Comparison of ENCODE assay signal across 37 cellular contexts in genomic region chr3:137180220-137180619, GRCh38.
"Had no signal": no experiment of that assay in that cellular context is flagged by ENCODE, and none has a peak within 500 bp of the region (broad histone marks: within the 10 kb centered on the region; RNA-seq: fewer than 3 reads in every experiment).

No MANE protein-coding gene starts in this region.

- H3K4me3 ChIP-seq: ascending aorta, cardiac muscle cell had no signal

- DNase-seq: activated CD4-positive, alpha-beta memory T cell treated with anti-CD3 and anti-CD28 coated beads, Interleukin-2, amount 10 ng/mL, durations not matched to agents 7 days and 5 days; activated CD4-positive, alpha-beta T cell treated with anti-CD3 and anti-CD28 coated beads for 1 hour; activated CD4-positive, alpha-beta T cell treated with anti-CD3 and anti-CD28 coated beads for 36 hours; activated CD4-positive, alpha-beta T cell treated with anti-CD3 and anti-CD28 coated beads for 48 hours; activated CD4-positive, alpha-beta T cell treated with anti-CD3 and anti-CD28 coated beads, Interleukin-2, amount 10 ng/mL, durations not matched to agents 7 days and 5 days; activated CD4-positive, alpha-beta T cell treated with anti-CD3 and anti-CD28 coated beads, Interleukin-2, amount 50 U/mL, for 48 hours; activated CD4-positive, CD25-positive, alpha-beta regulatory T cell; activated CD8-positive, alpha-beta memory T cell treated with anti-CD3 and anti-CD28 coated beads for 24 hours; activated CD8-positive, alpha-beta memory T cell treated with anti-CD3 and anti-CD28 coated beads, Interleukin-2, amount 10 ng/mL, durations not matched to agents 7 days and 5 days; activated CD8-positive, alpha-beta memory T cell treated with anti-CD3 and anti-CD28 coated beads, Interleukin-2, amount 50 U/mL, for 48 hours; activated CD8-positive, alpha-beta T cell treated with anti-CD3 and anti-CD28 coated beads, Interleukin-2, amount 10 ng/mL, durations not matched to agents 7 days and 5 days; activated effector memory CD4-positive, alpha-beta T cell treated with Interleukin-2 at 50 U/mL for 16 hours; activated gamma-delta T cell; activated naive CD4-positive, alpha-beta T cell treated with anti-CD3 and anti-CD28 coated beads, Interleukin-2, amount 10 ng/mL, durations not matched to agents 7 days and 5 days; activated naive CD4-positive, alpha-beta T cell treated with Interleukin-2 at 50 U/mL for 16 hours; activated naive CD8-positive, alpha-beta T cell treated with anti-CD3 and anti-CD28 coated beads, Interleukin-2, amount 10 ng/mL, durations not matched to agents 7 days and 5 days; activated naive CD8-positive, alpha-beta T cell treated with anti-CD3 and anti-CD28 coated beads, Interleukin-2, amount 50 U/mL, for 24 hours; activated T-cell treated with anti-CD3 and anti-CD28 coated beads, Interleukin-2, amount 50 U/mL, for 24 hours; activated T-cell treated with anti-CD3 and anti-CD28 coated beads, Interleukin-2, amount 50 U/mL, for 48 hours; amygdala; anterior cingulate cortex; caudate nucleus; cerebellar nuclear complex; T-helper 2 cell; T-helper 9 cell had no signal

- H3K36me3 Mint-ChIP-seq: activated CD8-positive, alpha-beta memory T cell treated with anti-CD3 and anti-CD28 coated beads, Interleukin-2, amount 10 ng/mL, durations not matched to agents 7 days and 5 days; activated naive CD4-positive, alpha-beta T cell treated with anti-CD3 and anti-CD28 coated beads, Interleukin-2, amount 10 ng/mL, durations not matched to agents 7 days and 5 days; activated naive CD4-positive, alpha-beta T cell treated with anti-CD3 and anti-CD28 coated beads, Interleukin-2, amount 50 U/mL, for 24 hours; activated naive CD8-positive, alpha-beta T cell; activated naive CD8-positive, alpha-beta T cell treated with anti-CD3 and anti-CD28 coated beads, Interleukin-2, amount 10 ng/mL, durations not matched to agents 7 days and 5 days; brain had no signal

- H3K9me3 Mint-ChIP-seq: activated CD4-positive, alpha-beta memory T cell treated with anti-CD3 and anti-CD28 coated beads, Interleukin-2, amount 10 ng/mL, durations not matched to agents 7 days and 5 days; activated CD4-positive, alpha-beta T cell treated with anti-CD3 and anti-CD28 coated beads, Interleukin-2, amount 10 ng/mL, durations not matched to agents 7 days and 5 days; activated naive CD4-positive, alpha-beta T cell treated with anti-CD3 and anti-CD28 coated beads, Interleukin-2, amount 10 ng/mL, durations not matched to agents 7 days and 5 days; activated naive CD4-positive, alpha-beta T cell treated with anti-CD3 and anti-CD28 coated beads, Interleukin-2, amount 50 U/mL, for 24 hours; activated naive CD8-positive, alpha-beta T cell treated with anti-CD3 and anti-CD28 coated beads, Interleukin-2, amount 10 ng/mL, durations not matched to agents 7 days and 5 days; activated T-cell treated with anti-CD3 and anti-CD28 coated beads, Interleukin-2, amount 50 U/mL, for 24 hours; activated T-helper 2 cell treated with anti-CD3 and anti-CD28 coated beads, Interferon-gamma antibody, Interleukin-2, Interleukin-4, amounts not matched to agents 10 μg/mL and 5 μg/mL and 100 μg/mL, durations not matched to agents 14 hours and 24 hours and 36 hours; central memory CD8-positive, alpha-beta T cell; T-helper 2 cell treated with Interferon-gamma antibody and Interleukin-4, amounts not matched to agents 5 μg/mL and 100 μg/mL, for 36 hours had no signal

- H3K27ac Mint-ChIP-seq: activated CD4-positive, alpha-beta memory T cell treated with anti-CD3 and anti-CD28 coated beads, Interleukin-2, amount 10 ng/mL, durations not matched to agents 7 days and 5 days; activated CD4-positive, alpha-beta T cell treated with anti-CD3 and anti-CD28 coated beads for 36 hours; activated CD4-positive, alpha-beta T cell treated with anti-CD3 and anti-CD28 coated beads, Interleukin-2, amount 10 ng/mL, durations not matched to agents 7 days and 5 days; activated CD8-positive, alpha-beta memory T cell treated with anti-CD3 and anti-CD28 coated beads, Interleukin-2, amount 10 ng/mL, durations not matched to agents 7 days and 5 days; activated CD8-positive, alpha-beta T cell treated with anti-CD3 and anti-CD28 coated beads, Interleukin-2, amount 10 ng/mL, durations not matched to agents 7 days and 5 days; activated naive CD4-positive, alpha-beta T cell treated with anti-CD3 and anti-CD28 coated beads, Interleukin-2, amount 10 ng/mL, durations not matched to agents 7 days and 5 days; activated naive CD4-positive, alpha-beta T cell treated with anti-CD3 and anti-CD28 coated beads, Interleukin-2, amount 50 U/mL, for 24 hours; activated naive CD8-positive, alpha-beta T cell; activated naive CD8-positive, alpha-beta T cell treated with anti-CD3 and anti-CD28 coated beads, Interleukin-2, amount 10 ng/mL, durations not matched to agents 7 days and 5 days; activated naive CD8-positive, alpha-beta T cell treated with anti-CD3 and anti-CD28 coated beads, Interleukin-2, amount 50 U/mL, for 24 hours; activated T-cell treated with anti-CD3 and anti-CD28 coated beads, Interleukin-2, amount 50 U/mL, for 24 hours; activated T-helper 2 cell treated with anti-CD3 and anti-CD28 coated beads, Interferon-gamma antibody, Interleukin-2, Interleukin-4, amounts not matched to agents 10 μg/mL and 5 μg/mL and 100 μg/mL, durations not matched to agents 14 hours and 24 hours and 36 hours; brain; T-helper 2 cell treated with Interferon-gamma antibody and Interleukin-4, amounts not matched to agents 5 μg/mL and 100 μg/mL, for 36 hours had no signal

- H3K4me1 ChIP-seq: ascending aorta had no signal

- FAIRE-seq: bronchial epithelial cell, TTC549 had no signal

- H3K4me3 Mint-ChIP-seq: activated CD4-positive, alpha-beta memory T cell treated with anti-CD3 and anti-CD28 coated beads, Interleukin-2, amount 10 ng/mL, durations not matched to agents 7 days and 5 days; activated CD4-positive, alpha-beta T cell treated with anti-CD3 and anti-CD28 coated beads for 36 hours; activated CD4-positive, alpha-beta T cell treated with anti-CD3 and anti-CD28 coated beads, Interleukin-2, amount 10 ng/mL, durations not matched to agents 7 days and 5 days; activated CD8-positive, alpha-beta memory T cell treated with anti-CD3 and anti-CD28 coated beads, Interleukin-2, amount 10 ng/mL, durations not matched to agents 7 days and 5 days; activated CD8-positive, alpha-beta T cell treated with anti-CD3 and anti-CD28 coated beads, Interleukin-2, amount 10 ng/mL, durations not matched to agents 7 days and 5 days; activated naive CD4-positive, alpha-beta T cell treated with anti-CD3 and anti-CD28 coated beads, Interleukin-2, amount 10 ng/mL, durations not matched to agents 7 days and 5 days; activated naive CD4-positive, alpha-beta T cell treated with anti-CD3 and anti-CD28 coated beads, Interleukin-2, amount 50 U/mL, for 24 hours; activated naive CD8-positive, alpha-beta T cell; activated naive CD8-positive, alpha-beta T cell treated with anti-CD3 and anti-CD28 coated beads, Interleukin-2, amount 10 ng/mL, durations not matched to agents 7 days and 5 days; activated naive CD8-positive, alpha-beta T cell treated with anti-CD3 and anti-CD28 coated beads, Interleukin-2, amount 50 U/mL, for 24 hours; activated T-cell treated with anti-CD3 and anti-CD28 coated beads, Interleukin-2, amount 50 U/mL, for 24 hours; brain; central memory CD8-positive, alpha-beta T cell; T-helper 2 cell treated with Interferon-gamma antibody and Interleukin-4, amounts not matched to agents 5 μg/mL and 100 μg/mL, for 36 hours had no signal

- H3K36me3 ChIP-seq: ascending aorta, cardiac muscle cell had no signal

- H3K27ac ChIP-seq: ascending aorta, cardiac muscle cell, VCaP had no signal

- H3K4me1 Mint-ChIP-seq: activated CD4-positive, alpha-beta memory T cell treated with anti-CD3 and anti-CD28 coated beads, Interleukin-2, amount 10 ng/mL, durations not matched to agents 7 days and 5 days; activated CD4-positive, alpha-beta T cell treated with anti-CD3 and anti-CD28 coated beads for 36 hours; activated CD4-positive, alpha-beta T cell treated with anti-CD3 and anti-CD28 coated beads, Interleukin-2, amount 10 ng/mL, durations not matched to agents 7 days and 5 days; activated CD8-positive, alpha-beta memory T cell treated with anti-CD3 and anti-CD28 coated beads, Interleukin-2, amount 10 ng/mL, durations not matched to agents 7 days and 5 days; activated naive CD4-positive, alpha-beta T cell treated with anti-CD3 and anti-CD28 coated beads, Interleukin-2, amount 10 ng/mL, durations not matched to agents 7 days and 5 days; activated naive CD4-positive, alpha-beta T cell treated with anti-CD3 and anti-CD28 coated beads, Interleukin-2, amount 50 U/mL, for 24 hours; activated naive CD8-positive, alpha-beta T cell treated with anti-CD3 and anti-CD28 coated beads, Interleukin-2, amount 10 ng/mL, durations not matched to agents 7 days and 5 days; activated naive CD8-positive, alpha-beta T cell treated with anti-CD3 and anti-CD28 coated beads, Interleukin-2, amount 50 U/mL, for 24 hours; brain; central memory CD8-positive, alpha-beta T cell had no signal

- H3K27me3 Mint-ChIP-seq: activated CD4-positive, alpha-beta memory T cell treated with anti-CD3 and anti-CD28 coated beads, Interleukin-2, amount 10 ng/mL, durations not matched to agents 7 days and 5 days; activated CD8-positive, alpha-beta memory T cell treated with anti-CD3 and anti-CD28 coated beads, Interleukin-2, amount 10 ng/mL, durations not matched to agents 7 days and 5 days; activated naive CD4-positive, alpha-beta T cell treated with anti-CD3 and anti-CD28 coated beads, Interleukin-2, amount 10 ng/mL, durations not matched to agents 7 days and 5 days; activated naive CD4-positive, alpha-beta T cell treated with anti-CD3 and anti-CD28 coated beads, Interleukin-2, amount 50 U/mL, for 24 hours; activated naive CD8-positive, alpha-beta T cell treated with anti-CD3 and anti-CD28 coated beads, Interleukin-2, amount 50 U/mL, for 24 hours; activated T-cell treated with anti-CD3 and anti-CD28 coated beads, Interleukin-2, amount 50 U/mL, for 24 hours had no signal

- H3K27me3 ChIP-seq: ascending aorta, cardiac muscle cell had no signal

- ATAC-seq: activated CD4-positive, alpha-beta T cell treated with anti-CD3 and anti-CD28 coated beads for 36 hours; activated CD4-positive, CD25-positive, alpha-beta regulatory T cell treated with anti-CD3 and anti-CD28 coated beads, Interleukin-2, amount 50 U/mL, for 24 hours; activated CD8-positive, alpha-beta memory T cell treated with anti-CD3 and anti-CD28 coated beads, Interleukin-2, amount 10 ng/mL, durations not matched to agents 7 days and 5 days; activated CD8-positive, alpha-beta T cell treated with anti-CD3 and anti-CD28 coated beads, Interleukin-2, amount 10 ng/mL, durations not matched to agents 7 days and 5 days; activated naive CD8-positive, alpha-beta T cell treated with anti-CD3 and anti-CD28 coated beads, Interleukin-2, amount 50 U/mL, for 24 hours had no signal

- H3K9me3 ChIP-seq: ascending aorta had no signal
